ENCODE assay signal across 18 cellular contexts in the genomic region with DNA sequence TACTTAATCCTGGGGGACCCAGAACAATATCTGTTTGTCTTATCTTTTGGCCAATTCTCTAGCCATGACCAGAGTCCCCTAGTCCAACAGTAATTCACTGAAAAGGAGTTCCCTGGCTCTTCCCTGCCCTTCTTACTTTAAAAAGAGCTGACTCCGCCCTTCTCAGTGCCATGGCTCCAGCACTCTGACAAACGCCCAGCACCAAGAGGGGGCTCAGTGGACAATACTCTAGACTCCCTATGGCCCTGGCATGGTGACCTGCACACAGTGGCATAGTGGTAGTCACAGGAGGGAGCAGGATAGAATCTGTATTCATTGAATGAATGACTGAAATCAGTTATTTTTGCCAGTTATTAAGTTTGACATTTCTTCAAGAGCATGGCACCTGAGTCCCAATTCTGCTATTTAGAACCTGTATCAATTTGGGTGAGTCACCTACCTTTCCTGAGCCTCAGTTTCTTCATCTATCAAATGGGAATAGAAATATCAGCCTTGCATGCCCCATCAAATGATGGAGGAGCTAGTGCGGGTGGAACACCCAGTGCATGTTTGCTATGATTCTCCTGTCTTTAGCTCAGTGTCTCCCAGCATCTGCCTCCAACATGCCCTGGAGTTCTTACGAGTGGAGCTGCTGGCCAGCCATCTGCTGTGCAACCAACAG.
DNase-seq lines count a peak whose midpoint lies in the region; ATAC-seq and TF ChIP-seq lines count a peak whose summit lies in the region.
"Had no signal": no experiment of that assay in that cellular context is flagged by ENCODE, and none has a peak within 500 bp of the region (broad histone marks: within the 10 kb centered on the region; RNA-seq: fewer than 3 reads in every experiment).

No MANE protein-coding gene starts in this region.

- H3K27ac ChIP-seq in dorsolateral prefrontal cortex, result peak overlapping the region in 33 of 59 donors; percentile 12 to 86 (median 49)
- no peak overlapping the region for H3K27ac ChIP-seq in stomach
- H3K27ac ChIP-seq: 22Rv1; BLaER1 treated with 17β-estradiol and CSF1 and Interleukin-3, amounts not matched to agents 10 nM and 100 nM had no signal

- H3K4me1 ChIP-seq in stomach, result no peaks in the 10 kb centered on the region
- H3K4me1 ChIP-seq: BE2C had no signal

- peaks cover 59 to 100% (median 100%) of the 10 kb centered on the region in 4 donors for H3K36me3 ChIP-seq in stomach

- no peaks in the 10 kb centered on the region for H3K27me3 ChIP-seq in dorsolateral prefrontal cortex
- H3K27me3 ChIP-seq in stomach, result no peaks in the 10 kb centered on the region
- H3K27me3 ChIP-seq: BE2C; BLaER1 treated with 17β-estradiol and CSF1 and Interleukin-3, amounts not matched to agents 10 nM and 100 nM had no signal

- peak; percentile 32 for DNase-seq in activated CD8-positive, alpha-beta memory T cell treated with anti-CD3 and anti-CD28 coated beads for 24 hours
- no peak for DNase-seq in activated CD8-positive, alpha-beta memory T cell treated with anti-CD3 and anti-CD28 coated beads, Interleukin-2, amount 50 U/mL, for 48 hours
- no peak for DNase-seq in dorsolateral prefrontal cortex
- DNase-seq in stomach, result peak; percentile 17
- no peak for DNase-seq in NCI-H2171 treated with DMSO at 0.1 percent for 48 hours (lab: John Stamatoyannopoulos, UW)
- DNase-seq: BE2C; CD4-positive, alpha-beta T cell; CD8-positive, alpha-beta memory T cell; DMS 273 treated with DMSO at 0.1 percent for 48 hours; EL; GDM1; H9; HFFc6 had no signal

- intact Hi-C loops in dorsolateral prefrontal cortex (cut with DNase I) (no loop called here), stomach (cut with DNase I; ENCODE audit: low total_unique reads) (no loop called here)

- no peak for ATAC-seq in SK-N-SH treated with all-trans-retinoic acid at 6 μM for 48 hours
- ATAC-seq: GM23338, HCT116 had no signal

- no peak for TF ChIP-seq CTCF in dorsolateral prefrontal cortex (IDR thresholded peaks at IDR 0.05 in 54 of 56, conservative IDR thresholded peaks at IDR 0.05 in 2 of 56; ENCODE audit: low read depth in 1 of 56, partially characterized antibody in 56 of 56)
- no peak for TF ChIP-seq CTCF in stomach (IDR thresholded peaks at IDR 0.05)

- H3K4me3 ChIP-seq in dorsolateral prefrontal cortex (no peak overlapping the region), stomach (no peak overlapping the region)
- H3K4me3 ChIP-seq: BLaER1 treated with 17β-estradiol and CSF1 and Interleukin-3, amounts not matched to agents 10 nM and 100 nM; GM23338 had no signal

- no peaks in the 10 kb centered on the region for H3K9me3 ChIP-seq in stomach
- H3K9me3 ChIP-seq: BE2C; BLaER1 treated with 17β-estradiol and CSF1 and Interleukin-3, amounts not matched to agents 10 nM and 100 nM had no signal

- WGBS in stomach, 5 donors, result 88 to 93% (median 90%) methylated on average over 4 of the region's 4 CpGs

- TF ChIP-seq POLR2A in stomach (IDR thresholded peaks at IDR 0.05), result no peak

- TF ChIP-seq EP300 in stomach (IDR thresholded peaks at IDR 0.05), result no peak

TF ChIP-seq in SK-N-SH treated with all-trans-retinoic acid at 6 μM for 48 hours, 23 proteins besides CTCF, POLR2A, EP300 and RAD21:
- TF ChIP-seq BACH2 (CRISPR knock-in tag; IDR thresholded peaks at IDR 0.05; ENCODE audit: borderline replicate concordance), result no peak
- TF ChIP-seq ZFP3 (CRISPR knock-in tag; IDR thresholded peaks at IDR 0.05), result no peak
- no peak for TF ChIP-seq SNAI2 (CRISPR knock-in tag; IDR thresholded peaks at IDR 0.05)
- no peak for TF ChIP-seq ARNTL (CRISPR knock-in tag; IDR thresholded peaks at IDR 0.05; ENCODE audit: borderline replicate concordance, low read depth)
- TF ChIP-seq, protein P1, sequence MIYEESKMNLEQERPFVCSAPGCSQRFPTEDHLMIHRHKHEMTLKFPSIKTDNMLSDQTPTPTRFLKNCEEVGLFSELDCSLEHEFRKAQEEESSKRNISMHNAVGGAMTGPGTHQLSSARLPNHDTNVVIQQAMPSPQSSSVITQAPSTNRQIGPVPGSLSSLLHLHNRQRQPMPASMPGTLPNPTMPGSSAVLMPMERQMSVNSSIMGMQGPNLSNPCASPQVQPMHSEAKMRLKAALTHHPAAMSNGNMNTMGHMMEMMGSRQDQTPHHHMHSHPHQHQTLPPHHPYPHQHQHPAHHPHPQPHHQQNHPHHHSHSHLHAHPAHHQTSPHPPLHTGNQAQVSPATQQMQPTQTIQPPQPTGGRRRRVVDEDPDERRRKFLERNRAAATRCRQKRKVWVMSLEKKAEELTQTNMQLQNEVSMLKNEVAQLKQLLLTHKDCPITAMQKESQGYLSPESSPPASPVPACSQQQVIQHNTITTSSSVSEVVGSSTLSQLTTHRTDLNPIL (CRISPR knock-in tag; IDR thresholded peaks at IDR 0.05; ENCODE audit: low read depth), result no peak
TF ChIP-seq in SK-N-SH treated with all-trans-retinoic acid at 6 μM for 48 hours: peak in this region for 0.

Comparison
In these comparisons a context has a peak if more than half of its experiments do, and no peak if none do; other contexts are left out.
1. DNase-seq: peak in activated CD8-positive, alpha-beta memory T cell treated with anti-CD3 and anti-CD28 coated beads for 24 hours (single experiment) and stomach (single experiment); none in activated CD8-positive, alpha-beta memory T cell treated with anti-CD3 and anti-CD28 coated beads, Interleukin-2, amount 50 U/mL, for 48 hours (single experiment), dorsolateral prefrontal cortex (0 of 10) and NCI-H2171 treated with DMSO at 0.1 percent for 48 hours (single experiment).
2. H3K27ac ChIP-seq: peak in dorsolateral prefrontal cortex (33 of 59); none in stomach (0 of 5).